Comparison of ENCODE assay signal across 1 cellular context in genomic region chr16:88533945-88534641, GRCh38.
TF ChIP-seq lines count a peak whose summit lies in the region.

No MANE protein-coding gene starts in this region.

TF ChIP-seq in GM12878, 131 proteins besides CTCF, POLR2A, EP300 and RAD21 (continued from another document and continues in another):
- no peak for TF ChIP-seq RBBP5 (conservative IDR thresholded peaks at IDR 0.05)
- TF ChIP-seq MTA2 (IDR thresholded peaks at IDR 0.05; ENCODE audit: low read depth): no peak
- peak; percentile 55; the same call in 1 of the 2 replicates for TF ChIP-seq SMARCA5 (IDR thresholded peaks at IDR 0.05)
- TF ChIP-seq PAX5 (IDR thresholded peaks at IDR 0.05; ENCODE audit: borderline replicate concordance, low read depth, low read length): no peak
- TF ChIP-seq EED (IDR thresholded peaks at IDR 0.05; ENCODE audit: low read depth): no peak
- peak; percentile 45; the same call in 1 of the 3 replicates for TF ChIP-seq POU2F2 (IDR thresholded peaks at IDR 0.05; ENCODE audit: borderline replicate concordance, low read depth, low read length)
- TF ChIP-seq SRF (IDR thresholded peaks at IDR 0.05; ENCODE audit: low read depth in 2 of 2, low read length in 2 of 2): no peak
- no peak for TF ChIP-seq HSF1 (IDR thresholded peaks at IDR 0.05; ENCODE audit: low read depth, low read length)
- no peak for TF ChIP-seq PRDM15 (CRISPR knock-in tag; IDR thresholded peaks at IDR 0.05)
- TF ChIP-seq POLR2AphosphoS5 (IDR thresholded peaks at IDR 0.05; ENCODE audit: low read length): peak; percentile 57; the same call in 1 of the 2 replicates
- TF ChIP-seq, protein P1, sequence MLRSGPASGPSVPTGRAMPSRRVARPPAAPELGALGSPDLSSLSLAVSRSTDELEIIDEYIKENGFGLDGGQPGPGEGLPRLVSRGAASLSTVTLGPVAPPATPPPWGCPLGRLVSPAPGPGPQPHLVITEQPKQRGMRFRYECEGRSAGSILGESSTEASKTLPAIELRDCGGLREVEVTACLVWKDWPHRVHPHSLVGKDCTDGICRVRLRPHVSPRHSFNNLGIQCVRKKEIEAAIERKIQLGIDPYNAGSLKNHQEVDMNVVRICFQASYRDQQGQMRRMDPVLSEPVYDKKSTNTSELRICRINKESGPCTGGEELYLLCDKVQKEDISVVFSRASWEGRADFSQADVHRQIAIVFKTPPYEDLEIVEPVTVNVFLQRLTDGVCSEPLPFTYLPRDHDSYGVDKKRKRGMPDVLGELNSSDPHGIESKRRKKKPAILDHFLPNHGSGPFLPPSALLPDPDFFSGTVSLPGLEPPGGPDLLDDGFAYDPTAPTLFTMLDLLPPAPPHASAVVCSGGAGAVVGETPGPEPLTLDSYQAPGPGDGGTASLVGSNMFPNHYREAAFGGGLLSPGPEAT (IDR thresholded peaks at IDR 0.05; ENCODE audit: low read depth): no peak
- TF ChIP-seq ZNF384 (IDR thresholded peaks at IDR 0.05; ENCODE audit: borderline replicate concordance, low read depth, low read length): no peak
- peak; percentile 72 for TF ChIP-seq BACH1 (IDR thresholded peaks at IDR 0.05; ENCODE audit: borderline replicate concordance)
- TF ChIP-seq CUX1 (IDR thresholded peaks at IDR 0.05; ENCODE audit: insufficient replicate concordance, low read depth, low read length): no peak
- TF ChIP-seq STAT1 (conservative IDR thresholded peaks at IDR 0.05): no peak
- no peak for TF ChIP-seq BRCA1 (IDR thresholded peaks at IDR 0.05; ENCODE audit: low read depth, low read length)
- TF ChIP-seq HCFC1 (IDR thresholded peaks at IDR 0.05; ENCODE audit: low read length): no peak
- no peak for TF ChIP-seq NFYA (IDR thresholded peaks at IDR 0.05; ENCODE audit: borderline replicate concordance, low read depth, low read length)
- no peak for TF ChIP-seq NRF1 (conservative IDR thresholded peaks at IDR 0.05; ENCODE audit: low read depth, low read length)
- no peak for TF ChIP-seq FOXK2 (IDR thresholded peaks at IDR 0.05)
- TF ChIP-seq CHD2 (IDR thresholded peaks at IDR 0.05; ENCODE audit: borderline replicate concordance, low read depth, low read length): no peak
- no peak for TF ChIP-seq YY1 (IDR thresholded peaks at IDR 0.05; ENCODE audit: low read depth, low read length)
- no peak for TF ChIP-seq MEF2A (IDR thresholded peaks at IDR 0.05; ENCODE audit: insufficient read depth, low read depth, low read length)
- TF ChIP-seq ATF2 (IDR thresholded peaks at IDR 0.05; ENCODE audit: low read length): no peak
- TF ChIP-seq GABPA (IDR thresholded peaks at IDR 0.05; ENCODE audit: low read depth): no peak
- no peak for TF ChIP-seq ZNF274 (IDR thresholded peaks at IDR 0.05; ENCODE audit: insufficient read depth, insufficient read length)
- TF ChIP-seq NFXL1 (IDR thresholded peaks at IDR 0.05; ENCODE audit: borderline replicate concordance): 0 out of 2 replicates have a peak, but pooled peaks have one; percentile 42
- TF ChIP-seq RAD51 (IDR thresholded peaks at IDR 0.05): no peak
- TF ChIP-seq, protein P2, sequence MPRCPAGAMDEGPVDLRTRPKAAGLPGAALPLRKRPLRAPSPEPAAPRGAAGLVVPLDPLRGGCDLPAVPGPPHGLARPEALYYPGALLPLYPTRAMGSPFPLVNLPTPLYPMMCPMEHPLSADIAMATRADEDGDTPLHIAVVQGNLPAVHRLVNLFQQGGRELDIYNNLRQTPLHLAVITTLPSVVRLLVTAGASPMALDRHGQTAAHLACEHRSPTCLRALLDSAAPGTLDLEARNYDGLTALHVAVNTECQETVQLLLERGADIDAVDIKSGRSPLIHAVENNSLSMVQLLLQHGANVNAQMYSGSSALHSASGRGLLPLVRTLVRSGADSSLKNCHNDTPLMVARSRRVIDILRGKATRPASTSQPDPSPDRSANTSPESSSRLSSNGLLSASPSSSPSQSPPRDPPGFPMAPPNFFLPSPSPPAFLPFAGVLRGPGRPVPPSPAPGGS (IDR thresholded peaks at IDR 0.05; ENCODE audit: borderline replicate concordance, insufficient read depth, low read depth, low read length, poor library complexity, severe bottlenecking): peak; percentile 41
- TF ChIP-seq, protein P3, sequence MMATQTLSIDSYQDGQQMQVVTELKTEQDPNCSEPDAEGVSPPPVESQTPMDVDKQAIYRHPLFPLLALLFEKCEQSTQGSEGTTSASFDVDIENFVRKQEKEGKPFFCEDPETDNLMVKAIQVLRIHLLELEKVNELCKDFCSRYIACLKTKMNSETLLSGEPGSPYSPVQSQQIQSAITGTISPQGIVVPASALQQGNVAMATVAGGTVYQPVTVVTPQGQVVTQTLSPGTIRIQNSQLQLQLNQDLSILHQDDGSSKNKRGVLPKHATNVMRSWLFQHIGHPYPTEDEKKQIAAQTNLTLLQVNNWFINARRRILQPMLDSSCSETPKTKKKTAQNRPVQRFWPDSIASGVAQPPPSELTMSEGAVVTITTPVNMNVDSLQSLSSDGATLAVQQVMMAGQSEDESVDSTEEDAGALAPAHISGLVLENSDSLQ (IDR thresholded peaks at IDR 0.05): no peak
- TF ChIP-seq, protein P4, sequence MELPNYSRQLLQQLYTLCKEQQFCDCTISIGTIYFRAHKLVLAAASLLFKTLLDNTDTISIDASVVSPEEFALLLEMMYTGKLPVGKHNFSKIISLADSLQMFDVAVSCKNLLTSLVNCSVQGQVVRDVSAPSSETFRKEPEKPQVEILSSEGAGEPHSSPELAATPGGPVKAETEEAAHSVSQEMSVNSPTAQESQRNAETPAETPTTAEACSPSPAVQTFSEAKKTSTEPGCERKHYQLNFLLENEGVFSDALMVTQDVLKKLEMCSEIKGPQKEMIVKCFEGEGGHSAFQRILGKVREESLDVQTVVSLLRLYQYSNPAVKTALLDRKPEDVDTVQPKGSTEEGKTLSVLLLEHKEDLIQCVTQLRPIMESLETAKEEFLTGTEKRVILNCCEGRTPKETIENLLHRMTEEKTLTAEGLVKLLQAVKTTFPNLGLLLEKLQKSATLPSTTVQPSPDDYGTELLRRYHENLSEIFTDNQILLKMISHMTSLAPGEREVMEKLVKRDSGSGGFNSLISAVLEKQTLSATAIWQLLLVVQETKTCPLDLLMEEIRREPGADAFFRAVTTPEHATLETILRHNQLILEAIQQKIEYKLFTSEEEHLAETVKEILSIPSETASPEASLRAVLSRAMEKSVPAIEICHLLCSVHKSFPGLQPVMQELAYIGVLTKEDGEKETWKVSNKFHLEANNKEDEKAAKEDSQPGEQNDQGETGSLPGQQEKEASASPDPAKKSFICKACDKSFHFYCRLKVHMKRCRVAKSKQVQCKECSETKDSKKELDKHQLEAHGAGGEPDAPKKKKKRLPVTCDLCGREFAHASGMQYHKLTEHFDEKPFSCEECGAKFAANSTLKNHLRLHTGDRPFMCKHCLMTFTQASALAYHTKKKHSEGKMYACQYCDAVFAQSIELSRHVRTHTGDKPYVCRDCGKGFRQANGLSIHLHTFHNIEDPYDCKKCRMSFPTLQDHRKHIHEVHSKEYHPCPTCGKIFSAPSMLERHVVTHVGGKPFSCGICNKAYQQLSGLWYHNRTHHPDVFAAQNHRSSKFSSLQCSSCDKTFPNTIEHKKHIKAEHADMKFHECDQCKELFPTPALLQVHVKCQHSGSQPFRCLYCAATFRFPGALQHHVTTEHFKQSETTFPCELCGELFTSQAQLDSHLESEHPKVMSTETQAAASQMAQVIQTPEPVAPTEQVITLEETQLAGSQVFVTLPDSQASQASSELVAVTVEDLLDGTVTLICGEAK (IDR thresholded peaks at IDR 0.05; ENCODE audit: borderline replicate concordance): no peak
- no peak; the same call in 1 of the 2 replicates for TF ChIP-seq MAX (IDR thresholded peaks at IDR 0.05; ENCODE audit: low read depth, low read length)
- TF ChIP-seq IRF5 (IDR thresholded peaks at IDR 0.05; ENCODE audit: borderline replicate concordance): no peak
